In genomic region chr7:101743241-101743994, GRCh38 we compare ENCODE assay signal across 8 cellular contexts.
DNase-seq lines count a peak whose midpoint lies in the region; ATAC-seq lines count a peak whose summit lies in the region.

No MANE protein-coding gene starts in this region.

- peak overlapping the region; percentile 77 for H3K4me2 ChIP-seq in Karpas-422 (ENCODE audit: low read depth, low read length, poor library complexity, severe bottlenecking)

- H3K4me1 ChIP-seq in Karpas-422 (ENCODE audit: low read length) = peaks cover 21% of the 10 kb centered on the region

- no peaks in the 10 kb centered on the region for H3K79me2 ChIP-seq in Karpas-422 (ENCODE audit: low read length)

- intact Hi-C loops in left ventricle myocardium superior (cut with micrococcal nuclease) (loop anchor here (10.0 kb wide), 1 partner anchor 71 kb away; the partner anchor contains the start of gene CUX1), sciatic nerve (cut with DNase I) (loop anchor here (10.0 kb wide), 1 partner anchor 491 kb away; no protein-coding TSS in a partner anchor)

- H3K36me3 ChIP-seq in Karpas-422 (ENCODE audit: insufficient read depth, low read length) = no peaks in the 10 kb centered on the region

- peak overlapping the region; percentile 89 for H2AFZ ChIP-seq in Karpas-422 (ENCODE audit: low read length)

- no peaks in the 10 kb centered on the region for H3K9me2 ChIP-seq in Karpas-422 (replicated peaks; ENCODE audit: insufficient read depth, low read length)

- H3K27me3 ChIP-seq in Karpas-422 (ENCODE audit: low read length) = no peaks in the 10 kb centered on the region

- ATAC-seq in left ventricle myocardium superior = peak; percentile 74
- ATAC-seq in sciatic nerve = peak; percentile 70
- no peak for ATAC-seq in HG03354 (IDR thresholded peaks at IDR 0.05; ENCODE audit: poor library complexity, severe bottlenecking, unreplicated experiment)

- peak; percentile 87 for DNase-seq in D341Med (ENCODE audit: low spot score)
- DNase-seq in Karpas-422 = peak; percentile 71
- peak; percentile 51 for DNase-seq in SKM-1 (lab: John Stamatoyannopoulos, UW; ENCODE audit: unreplicated experiment)
- peak; percentile 71 for DNase-seq in activated naive CD4-positive, alpha-beta T cell treated with anti-CD3 and anti-CD28 coated beads, Interleukin-2, amount 50 U/mL, for 16 hours
- DNase-seq in left ventricle myocardium superior = peak; percentile 66
- DNase-seq in sciatic nerve (ENCODE audit: low spot score) = peak; percentile 76
- no peak for DNase-seq in hippocampal formation (lab: John Stamatoyannopoulos, UW)

- H4K20me1 ChIP-seq in Karpas-422 (ENCODE audit: insufficient read depth, low read depth, low read length) = no peaks in the 10 kb centered on the region

- peak overlapping the region; percentile 48 for H3K9ac ChIP-seq in Karpas-422 (ENCODE audit: low read length)

- no peak overlapping the region for H3K27ac ChIP-seq in Karpas-422 (ENCODE audit: low read length)

- no peaks in the 10 kb centered on the region for H3K9me3 ChIP-seq in Karpas-422 (ENCODE audit: low read length)

- peak overlapping the region; percentile 68 for H3K4me3 ChIP-seq in Karpas-422 (ENCODE audit: low read length)

Comparison
In these comparisons a context has a peak if more than half of its experiments do, and no peak if none do; other contexts are left out.
1. DNase-seq: peak in D341Med (single experiment), Karpas-422 (single experiment), SKM-1 (single experiment), activated naive CD4-positive, alpha-beta T cell treated with anti-CD3 and anti-CD28 coated beads, Interleukin-2, amount 50 U/mL, for 16 hours (single experiment), left ventricle myocardium superior (single experiment) and sciatic nerve (single experiment); none in hippocampal formation (0 of 2).